Comparison of ENCODE assay signal across 8 cellular contexts in the genomic region with DNA sequence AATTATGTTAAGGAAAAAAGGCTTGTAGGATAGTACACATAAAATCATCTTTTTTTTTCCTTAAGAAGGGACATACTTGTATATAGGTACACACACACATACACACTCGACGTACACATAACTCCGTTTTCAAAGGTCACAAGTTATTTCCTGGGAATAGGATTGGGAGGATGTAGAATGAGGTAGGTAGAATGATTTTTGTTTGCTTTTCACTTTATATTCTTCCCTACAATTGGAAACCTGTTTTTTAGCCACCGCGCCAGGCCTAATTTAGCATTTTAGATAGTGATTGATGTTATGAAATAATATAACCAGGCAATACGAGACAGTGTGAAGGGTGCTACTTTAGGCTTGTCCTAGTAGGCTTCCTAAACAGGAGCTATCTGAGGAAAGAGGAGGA. TPM values are rescaled to one million over a fixed set of nuclear protein-coding genes. Genes with fewer than 3 reads are reported as not detected.
A peak's percentile ranks its signal among the peaks of the same experiment; 100 is the strongest.
DNase-seq lines count a peak whose midpoint lies in the region; ATAC-seq and TF ChIP-seq lines count a peak whose summit lies in the region.

No MANE protein-coding gene starts in this region.

- ATAC-seq in lung (ENCODE audit: insufficient read depth, low FRiP score) (no peak), GM21515 (IDR thresholded peaks at IDR 0.05; ENCODE audit: unreplicated experiment) (no peak), omental fat pad (ENCODE audit: low FRiP score) (no peak)

- H3K27ac Mint-ChIP-seq in activated T-cell treated with anti-CD3 and anti-CD28 coated beads, Interleukin-2, amount 50 U/mL, for 24 hours, result peak overlapping the region; percentile 90
- peak overlapping the region; percentile 85 for H3K27ac Mint-ChIP-seq in activated T-helper 2 cell treated with anti-CD3 and anti-CD28 coated beads, Interferon-gamma antibody, Interleukin-2, Interleukin-4, amounts not matched to agents 10 μg/mL and 5 μg/mL and 100 μg/mL, durations not matched to agents 14 hours and 24 hours and 36 hours

- H3K27me3 Mint-ChIP-seq in activated T-cell treated with anti-CD3 and anti-CD28 coated beads, Interleukin-2, amount 50 U/mL, for 24 hours, result no peaks in the 10 kb centered on the region
- no peaks in the 10 kb centered on the region for H3K27me3 Mint-ChIP-seq in activated T-helper 2 cell treated with anti-CD3 and anti-CD28 coated beads, Interferon-gamma antibody, Interleukin-2, Interleukin-4, amounts not matched to agents 10 μg/mL and 5 μg/mL and 100 μg/mL, durations not matched to agents 14 hours and 24 hours and 36 hours (ENCODE audit: low read depth)

- no peaks in the 10 kb centered on the region for H3K9me3 Mint-ChIP-seq in activated T-cell treated with anti-CD3 and anti-CD28 coated beads, Interleukin-2, amount 50 U/mL, for 24 hours
- no peaks in the 10 kb centered on the region for H3K9me3 Mint-ChIP-seq in activated T-helper 2 cell treated with anti-CD3 and anti-CD28 coated beads, Interferon-gamma antibody, Interleukin-2, Interleukin-4, amounts not matched to agents 10 μg/mL and 5 μg/mL and 100 μg/mL, durations not matched to agents 14 hours and 24 hours and 36 hours

- peaks cover 21% of the 10 kb centered on the region for H3K4me1 Mint-ChIP-seq in activated T-cell treated with anti-CD3 and anti-CD28 coated beads, Interleukin-2, amount 50 U/mL, for 24 hours (ENCODE audit: low read depth)
- peaks cover 14% of the 10 kb centered on the region for H3K4me1 Mint-ChIP-seq in activated T-helper 2 cell treated with anti-CD3 and anti-CD28 coated beads, Interferon-gamma antibody, Interleukin-2, Interleukin-4, amounts not matched to agents 10 μg/mL and 5 μg/mL and 100 μg/mL, durations not matched to agents 14 hours and 24 hours and 36 hours (ENCODE audit: low read depth)

- DNase-seq in activated T-cell treated with anti-CD3 and anti-CD28 coated beads, Interleukin-2, amount 50 U/mL, for 24 hours, result no peak
- no peak for DNase-seq in activated T-cell treated with anti-CD3 and anti-CD28 coated beads, Interleukin-2, amount 50 U/mL, for 48 hours
- DNase-seq in activated T-helper 2 cell treated with anti-CD3 and anti-CD28 coated beads, Interferon-gamma antibody, Interleukin-2, Interleukin-4, amounts not matched to agents 10 μg/mL and 5 μg/mL and 100 μg/mL, durations not matched to agents 14 hours and 24 hours and 36 hours (ENCODE audit: low spot score), result no peak
- no peak for DNase-seq in lung (ENCODE audit: low spot score)
- no peak for DNase-seq in substantia nigra (lab: John Stamatoyannopoulos, UW)
- no peak for DNase-seq in omental fat pad (ENCODE audit: low spot score)
- no peak for DNase-seq in NCI-H446 treated with DMSO at 0.1 percent for 48 hours (lab: John Stamatoyannopoulos, UW)

- no peaks in the 10 kb centered on the region for H3K9me3 ChIP-seq in lung (ENCODE audit: control insufficient read depth in 2 of 2, insufficient read depth in 1 of 2, low read length in 1 of 2)

- H3K36me3 Mint-ChIP-seq in activated T-cell treated with anti-CD3 and anti-CD28 coated beads, Interleukin-2, amount 50 U/mL, for 24 hours (ENCODE audit: low read depth), result peaks cover 24% of the 10 kb centered on the region
- H3K36me3 Mint-ChIP-seq in activated T-helper 2 cell treated with anti-CD3 and anti-CD28 coated beads, Interferon-gamma antibody, Interleukin-2, Interleukin-4, amounts not matched to agents 10 μg/mL and 5 μg/mL and 100 μg/mL, durations not matched to agents 14 hours and 24 hours and 36 hours (ENCODE audit: low read depth), result peaks cover 24% of the 10 kb centered on the region

- H3K27ac ChIP-seq in lung (ENCODE audit: low read depth in 1 of 2, low read length in 1 of 2) (peak overlapping the region; percentile 9 to 92), substantia nigra (ENCODE audit: low read depth, low read length, poor library complexity, severe bottlenecking) (peak overlapping the region; percentile 76)

- peak overlapping the region; percentile 87 for H3K4me3 Mint-ChIP-seq in activated T-cell treated with anti-CD3 and anti-CD28 coated beads, Interleukin-2, amount 50 U/mL, for 24 hours
- H3K4me3 Mint-ChIP-seq in activated T-helper 2 cell treated with anti-CD3 and anti-CD28 coated beads, Interferon-gamma antibody, Interleukin-2, Interleukin-4, amounts not matched to agents 10 μg/mL and 5 μg/mL and 100 μg/mL, durations not matched to agents 14 hours and 24 hours and 36 hours (ENCODE audit: low read depth), result peak overlapping the region; percentile 80

- intact Hi-C loops in activated T-helper 2 cell treated with anti-CD3 and anti-CD28 coated beads, Interferon-gamma antibody, Interleukin-2, Interleukin-4, amounts not matched to agents 10 μg/mL and 5 μg/mL and 100 μg/mL, durations not matched to agents 14 hours and 24 hours and 36 hours (cut with micrococcal nuclease), result loop anchor here (2.0 to 5.0 kb wide), 3 partner anchors 42 to 292 kb away; a partner anchor contains a TSS

- no peak overlapping the region for H3K4me3 ChIP-seq in lung

- H3K27me3 ChIP-seq in lung (ENCODE audit: control insufficient read depth, insufficient read depth), result no peaks in the 10 kb centered on the region

- peaks cover 0 to 3% of the 10 kb centered on the region in 2 donors for H3K4me1 ChIP-seq in lung (ENCODE audit: control insufficient read depth in 2 of 2, insufficient read depth in 2 of 2, low read length in 2 of 2)

- 91% methylated on average over 6 of the region's 6 CpGs for WGBS in lung, 2 donors

- TF ChIP-seq CTCF in lung (IDR thresholded peaks at IDR 0.05; ENCODE audit: control extremely low read depth, extremely low read depth) (no peak), omental fat pad (IDR thresholded peaks at IDR 0.05) (no peak)

- H3K36me3 ChIP-seq in lung (ENCODE audit: control insufficient read depth in 2 of 2, insufficient read depth in 2 of 2, low read length in 2 of 2), result no peaks in the 10 kb centered on the region

RNA-seq across cellular contexts. Expression of a gene that starts 1.8 kb away (rescaled TPM):
- total RNA-seq in activated T-helper 2 cell treated with anti-CD3 and anti-CD28 coated beads, Interferon-gamma antibody, Interleukin-2, Interleukin-4, amounts not matched to agents 10 μg/mL and 5 μg/mL and 100 μg/mL, durations not matched to agents 14 hours and 24 hours and 36 hours, result 54.5 and 54.9 TPM in 2 replicates
- total RNA-seq in lung, result 10 to 100 TPM; 62.7 to 81.7 TPM
- polyA plus RNA-seq in lung, result 10 to 100 TPM; 10.1 to 18.5 TPM
- total RNA-seq in omental fat pad, result 10 to 100 TPM; 44.8 to 71.7 (median 57.6) TPM
